9 cellular contexts compared by ENCODE assay signal in genomic region chr11:62545437-62546243, GRCh38. TPM values are rescaled to one million over a fixed set of nuclear protein-coding genes. Genes with fewer than 3 reads are reported as not detected.
DNase-seq lines count a peak whose midpoint lies in the region; ATAC-seq, FAIRE-seq and TF ChIP-seq lines count a peak whose summit lies in the region.
"Had no signal": no experiment of that assay in that cellular context is flagged by ENCODE, and none has a peak within 500 bp of the region (broad histone marks: within the 10 kb centered on the region; RNA-seq: fewer than 3 reads in every experiment).

No MANE protein-coding gene starts in this region.

- H3K27me3 ChIP-seq in Peyer's patch (no peaks in the 10 kb centered on the region), neuron (ENCODE audit: insufficient read depth, low read length) (peaks cover 5% of the 10 kb centered on the region)

- no peaks in the 10 kb centered on the region for H3K36me3 Mint-ChIP-seq in activated naive CD8-positive, alpha-beta T cell

- H3K9me3 ChIP-seq in Peyer's patch (no peaks in the 10 kb centered on the region), neuron (ENCODE audit: low read length) (no peaks in the 10 kb centered on the region)

- peak overlapping the region; percentile 91 for H3K4me3 Mint-ChIP-seq in activated naive CD8-positive, alpha-beta T cell

- no peak for FAIRE-seq in frontal cortex (lab: Jason Lieb, UNC)
- FAIRE-seq: GM18507 had no signal

- peak overlapping the region; percentile 80 to 99 (median 86) for H3K4me3 ChIP-seq in Peyer's patch
- peak overlapping the region; percentile 49 for H3K4me3 ChIP-seq in neuron (ENCODE audit: low read length)

- H3K27me3 Mint-ChIP-seq in activated naive CD8-positive, alpha-beta T cell, result no peaks in the 10 kb centered on the region

- peak overlapping the region; percentile 62 for H2AFZ ChIP-seq in neuron (ENCODE audit: low read depth, low read length)

- H3K36me3 ChIP-seq in Peyer's patch (no peaks in the 10 kb centered on the region), neuron (ENCODE audit: insufficient read depth, low read length) (no peaks in the 10 kb centered on the region)

- TF ChIP-seq CTCF in Peyer's patch (IDR thresholded peaks at IDR 0.05), result no peak

- H3K9me3 Mint-ChIP-seq in activated naive CD8-positive, alpha-beta T cell (ENCODE audit: low read depth), result no peaks in the 10 kb centered on the region

- DNase-seq in SIG-M5 treated with dmso at 0.1 percent for 504 hours (lab: John Stamatoyannopoulos, UW; ENCODE audit: unreplicated experiment) (peak; percentile 72), SIG-M5 (lab: John Stamatoyannopoulos, UW) (no peak), Peyer's patch (peak; percentile 55 to 93 (median 90)), frontal cortex (ENCODE audit: low spot score in 2 of 2) (peak; percentile 75 to 80)

- H3K27ac ChIP-seq in Peyer's patch, result peak overlapping the region; percentile 87 to 99 (median 93)

- H3K4me1 Mint-ChIP-seq in activated naive CD8-positive, alpha-beta T cell (ENCODE audit: low read depth), result peaks cover 70% of the 10 kb centered on the region

- no peak for ATAC-seq in GM21515 (IDR thresholded peaks at IDR 0.05; ENCODE audit: unreplicated experiment)
- no peak for ATAC-seq in HG03139 (IDR thresholded peaks at IDR 0.05; ENCODE audit: unreplicated experiment)

- no peak overlapping the region for H3K27ac Mint-ChIP-seq in activated naive CD8-positive, alpha-beta T cell

- peaks cover 8 to 68% (median 34%) of the 10 kb centered on the region in 4 donors for H3K4me1 ChIP-seq in Peyer's patch
- peaks cover 52% of the 10 kb centered on the region for H3K4me1 ChIP-seq in neuron (ENCODE audit: insufficient read depth, low read length)

- peak; percentile 39 to 60 for TF ChIP-seq POLR2A in Peyer's patch (IDR thresholded peaks at IDR 0.05)

RNA-seq across cellular contexts. Expression of gene AHNAK, which starts 1.0 kb away (rescaled TPM):
- 1,000 to 10,000 TPM in 1 of 4 donors, 100 to 1,000 TPM in 3; 571 to 1,016 (median 697) TPM for total RNA-seq in Peyer's patch
- total RNA-seq in frontal cortex, result 15.9 TPM

RNA-seq across cellular contexts. Expression of gene EEF1G, which starts 28.1 kb away (rescaled TPM):
- 1,000 to 10,000 TPM in 1 of 4 donors, 100 to 1,000 TPM in 3; 781 to 1,253 (median 958) TPM for total RNA-seq in Peyer's patch
- 1,985 TPM for total RNA-seq in frontal cortex

RNA-seq across cellular contexts. Expression of gene TUT1, which starts 45.7 kb away (rescaled TPM):
- 10 to 100 TPM in 3 of 4 donors, 1 to 10 TPM in 1; 5.0 to 29.4 (median 17.5) TPM for total RNA-seq in Peyer's patch
- 4.5 TPM for total RNA-seq in frontal cortex

RNA-seq across cellular contexts. Expression of gene MTA2, which starts 56.0 kb away (rescaled TPM):
- total RNA-seq in Peyer's patch (10 to 100 TPM; 47.9 to 74.7 (median 58.9) TPM), frontal cortex (154 TPM)

Comparison
In these comparisons a context has a peak if more than half of its experiments do, and no peak if none do; other contexts are left out.
1. RNA of gene AHNAK, which starts 1.0 kb away (total RNA-seq): 571 to 1,016 TPM in Peyer's patch; 15.9 TPM in frontal cortex (single experiment); every median in the first group is over 10 times any median in the second.